Comparison of ENCODE assay signal across 1 cellular context in genomic region chr10:60083039-60083344, GRCh38.
TF ChIP-seq lines count a peak whose summit lies in the region.

No MANE protein-coding gene starts in this region.

TF ChIP-seq in GM12878, 131 proteins besides CTCF, POLR2A, EP300 and RAD21 (continued from another document):
- TF ChIP-seq ZBTB4 (CRISPR knock-in tag; IDR thresholded peaks at IDR 0.05) (no peak), ZNF592 (IDR thresholded peaks at IDR 0.05) (no peak), ELK1 (IDR thresholded peaks at IDR 0.05; ENCODE audit: low read depth, low read length) (no peak), STAT3 (IDR thresholded peaks at IDR 0.05; ENCODE audit: low read depth, low read length) (no peak), RELA (IDR thresholded peaks at IDR 0.05; ENCODE audit: borderline replicate concordance, partially characterized antibody) (no peak), NBN (IDR thresholded peaks at IDR 0.05) (no peak), ATF3 (IDR thresholded peaks at IDR 0.05; ENCODE audit: borderline replicate concordance, extremely low read depth, low read depth, low read length) (no peak), MXI1 (IDR thresholded peaks at IDR 0.05; ENCODE audit: low read depth, low read length) (no peak), MYB (IDR thresholded peaks at IDR 0.05; ENCODE audit: borderline replicate concordance, low read depth, low read length) (no peak), PAX8 (IDR thresholded peaks at IDR 0.05) (no peak), PAX5 (IDR thresholded peaks at IDR 0.05; ENCODE audit: borderline replicate concordance, low read depth, low read length) (no peak)
